ENCODE assay signal across 18 cellular contexts in genomic region chr4:173237722-173238121, GRCh38.
A peak's percentile ranks its signal among the peaks of the same experiment; 100 is the strongest.
DNase-seq lines count a peak whose midpoint lies in the region; ATAC-seq, FAIRE-seq and TF ChIP-seq lines count a peak whose summit lies in the region.
"Had no signal": no experiment of that assay in that cellular context is flagged by ENCODE, and none has a peak within 500 bp of the region (broad histone marks: within the 10 kb centered on the region; RNA-seq: fewer than 3 reads in every experiment).

No MANE protein-coding gene starts in this region.

- no peaks in the 10 kb centered on the region for H4K20me1 ChIP-seq in Karpas-422 (ENCODE audit: insufficient read depth, low read depth, low read length)
- no peaks in the 10 kb centered on the region; the same call in 1 of the 2 replicates for H4K20me1 ChIP-seq in GM12878 (ENCODE audit: control insufficient read depth, insufficient read depth)

- TF ChIP-seq CTCF in GM12878 (IDR thresholded peaks at IDR 0.05 in 2 of 3, conservative IDR thresholded peaks at IDR 0.05 in 1 of 3; ENCODE audit: control insufficient read depth in 2 of 3, extremely low read depth in 1 of 3, insufficient read depth in 1 of 3, low read depth in 3 of 3, low read length in 3 of 3): no peak

- no peak for TF ChIP-seq POLR2A in GM12878 (IDR thresholded peaks at IDR 0.05; ENCODE audit: low read depth, low read length)

- intact Hi-C loops in GM12878 (cut with micrococcal nuclease; ENCODE audit: unreplicated experiment): no loop called here

- peak; percentile 22 for DNase-seq in NCI-H2171 treated with DMSO at 0.1 percent for 48 hours (lab: John Stamatoyannopoulos, UW)
- DNase-seq in NCI-H2171 (lab: John Stamatoyannopoulos, UW): no peak
- DNase-seq in Karpas-422: no peak
- DNase-seq in GM12878 (ENCODE audit: low read depth, low spot score): no peak
- peak; percentile 51 for DNase-seq in putamen (ENCODE audit: low spot score)
- no peak for DNase-seq in stimulated activated CD8-positive, alpha-beta memory T cell treated with anti-CD3 and anti-CD28 coated beads, Interleukin-4, amount 100 ng/mL, for 48 hours
- DNase-seq in OCI-M1 (lab: John Stamatoyannopoulos, UW): no peak
- DNase-seq: CD4-positive, alpha-beta memory T cell; NCI-H1048; NCI-H146; NCI-H2081 treated with DMSO at 0.1 percent for 48 hours; NCI-H446 treated with DMSO at 0.1 percent for 48 hours; Right ventricle myocardium superior; T-helper 17 cell had no signal

- POLR2A ChIA-PET in GM12878 (lab: Charles Lee): no interaction called here

- H3K27ac ChIP-seq in Karpas-422 (ENCODE audit: low read length) (peak overlapping the region; percentile 60), GM12878 (ENCODE audit: control insufficient read depth, insufficient read depth) (no peak overlapping the region)
- H3K27ac ChIP-seq: A549, PC-9 had no signal

- WGBS in GM12878 (ENCODE audit: insufficient coverage, insufficient replicate concordance, low lambda C conversion rate, missing lambda C conversion rate): 83% methylated on average over 2 of the region's 2 CpGs

- H2AFZ ChIP-seq in Karpas-422 (ENCODE audit: low read length) (no peak overlapping the region), GM12878 (ENCODE audit: control insufficient read depth, low read depth, low read length) (no peak overlapping the region)
- H2AFZ ChIP-seq: PC-9 had no signal

- peaks cover 97% of the 10 kb centered on the region for H3K79me2 ChIP-seq in Karpas-422 (ENCODE audit: low read length)
- peaks cover 1% of the 10 kb centered on the region for H3K79me2 ChIP-seq in GM12878 (ENCODE audit: control insufficient read depth, insufficient read depth, low read length)

- no peaks in the 10 kb centered on the region for H3K9me2 ChIP-seq in Karpas-422 (replicated peaks; ENCODE audit: insufficient read depth, low read length)

- H3K27me3 ChIP-seq in Karpas-422 (ENCODE audit: low read length) (no peaks in the 10 kb centered on the region), GM12878 (replicated peaks in 1 of 2; ENCODE audit: control insufficient read depth in 2 of 2, insufficient read depth in 2 of 2, low read length in 1 of 2) (no peaks in the 10 kb centered on the region)

- in situ Hi-C loops in GM12878 (cut with MboI): no loop called here

- H3K4me3 ChIP-seq in Karpas-422 (ENCODE audit: low read length) (no peak overlapping the region), GM12878 (no peak overlapping the region)
- H3K4me3 ChIP-seq: A549, HAP-1, PC-9 had no signal

- H3K9ac ChIP-seq in Karpas-422 (ENCODE audit: low read length): no peak overlapping the region
- H3K9ac ChIP-seq in GM12878 (ENCODE audit: control insufficient read depth, insufficient read depth, low read length): no peak overlapping the region

- H3K9me3 ChIP-seq in Karpas-422 (ENCODE audit: low read length) (no peaks in the 10 kb centered on the region), GM12878 (replicated peaks; ENCODE audit: control insufficient read depth, insufficient read depth, low read length) (no peaks in the 10 kb centered on the region; the same call in 1 of the 3 replicates)
- H3K9me3 ChIP-seq: A549, HAP-1 had no signal

- no peak for FAIRE-seq in GM12878 (lab: Jason Lieb, UNC)
- FAIRE-seq: A549 had no signal

- H3K4me2 ChIP-seq in Karpas-422 (ENCODE audit: low read depth, low read length, poor library complexity, severe bottlenecking) (peak overlapping the region; percentile 31), GM12878 (ENCODE audit: control insufficient read depth, insufficient read depth) (no peak overlapping the region)
- H3K4me2 ChIP-seq: PC-9 had no signal

- no peak for TF ChIP-seq EP300 in GM12878 (IDR thresholded peaks at IDR 0.05; ENCODE audit: borderline replicate concordance in 1 of 2, control insufficient read depth in 1 of 2, low read depth in 2 of 2, low read length in 2 of 2)

- H3K36me3 ChIP-seq in Karpas-422 (ENCODE audit: insufficient read depth, low read length) (no peaks in the 10 kb centered on the region; the same call in 1 of the 2 replicates), GM12878 (ENCODE audit: control insufficient read depth in 2 of 2, insufficient read depth in 2 of 2, low read length in 1 of 2) (peaks cover 0 to under 1% of the 10 kb centered on the region in 2 experiments; a peak in 1 of 4 replicates)
- H3K36me3 ChIP-seq: HAP-1 had no signal

- SMC1A ChIA-PET in GM12878 (lab: Charles Lee; ENCODE audit: uncharacterized antibody, unreplicated experiment): interaction anchor here (0.9 to 4.0 kb wide), 8 partner anchors 8 to 224 kb away, joined by 3 to 14 read pairs (median 4); no protein-coding TSS in a partner anchor

- RAD21 ChIA-PET in GM12878 (lab: Charles Lee; ENCODE audit: unreplicated experiment): interaction anchor here (1.1 to 1.7 kb wide), 2 partner anchors 16 to 20 kb away, joined by 5 read pairs; no protein-coding TSS in a partner anchor

- ATAC-seq in GM12878 (0 out of 3 replicates have a peak, but pooled peaks have one; percentile 23), GM18867 (IDR thresholded peaks at IDR 0.05; ENCODE audit: unreplicated experiment) (no peak)
- ATAC-seq: T-helper 17 cell had no signal

- CTCF ChIA-PET in GM12878 (lab: Yijun Ruan, JAX): interaction anchor here (1.1 to 1.8 kb wide), 5 partner anchors 10 to 224 kb away, joined by 3 to 9 read pairs (median 5); no protein-coding TSS in a partner anchor

- BruUV-seq in GM12878 (replicated peaks; lab: Mats Ljungman, UMichigan): no TSS peak

- H3K4me1 ChIP-seq in Karpas-422 (ENCODE audit: low read length) (peaks cover 68% of the 10 kb centered on the region), GM12878 (ENCODE audit: control insufficient read depth, insufficient read depth, low read length) (peaks cover 4% of the 10 kb centered on the region)

- TF ChIP-seq RAD21 in GM12878 (IDR thresholded peaks at IDR 0.05; ENCODE audit: insufficient read depth, low read depth, low read length): no peak

TF ChIP-seq in GM12878, 131 proteins besides CTCF, POLR2A, EP300 and RAD21:
- TF ChIP-seq MTA2 (IDR thresholded peaks at IDR 0.05; ENCODE audit: low read depth) (no peak), MYC (IDR thresholded peaks at IDR 0.05; ENCODE audit: insufficient read depth, insufficient read length, insufficient replicate concordance, low read length, severe bottlenecking) (no peak), IRF4 (IDR thresholded peaks at IDR 0.05; ENCODE audit: low read depth, low read length) (no peak)
- TF ChIP-seq, protein P1, sequence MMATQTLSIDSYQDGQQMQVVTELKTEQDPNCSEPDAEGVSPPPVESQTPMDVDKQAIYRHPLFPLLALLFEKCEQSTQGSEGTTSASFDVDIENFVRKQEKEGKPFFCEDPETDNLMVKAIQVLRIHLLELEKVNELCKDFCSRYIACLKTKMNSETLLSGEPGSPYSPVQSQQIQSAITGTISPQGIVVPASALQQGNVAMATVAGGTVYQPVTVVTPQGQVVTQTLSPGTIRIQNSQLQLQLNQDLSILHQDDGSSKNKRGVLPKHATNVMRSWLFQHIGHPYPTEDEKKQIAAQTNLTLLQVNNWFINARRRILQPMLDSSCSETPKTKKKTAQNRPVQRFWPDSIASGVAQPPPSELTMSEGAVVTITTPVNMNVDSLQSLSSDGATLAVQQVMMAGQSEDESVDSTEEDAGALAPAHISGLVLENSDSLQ (IDR thresholded peaks at IDR 0.05): peak; percentile 63; the same call in 1 of the 2 replicates

Comparison
In these comparisons a context has a peak if more than half of its experiments do, and no peak if none do; other contexts are left out.
1. DNase-seq: peak in NCI-H2171 treated with DMSO at 0.1 percent for 48 hours (single experiment) and putamen (single experiment); none in NCI-H2171 (single experiment), Karpas-422 (single experiment), GM12878 (single experiment), stimulated activated CD8-positive, alpha-beta memory T cell treated with anti-CD3 and anti-CD28 coated beads, Interleukin-4, amount 100 ng/mL, for 48 hours (single experiment) and OCI-M1 (single experiment).